ENCODE assay signal across 14 cellular contexts in the genomic region with DNA sequence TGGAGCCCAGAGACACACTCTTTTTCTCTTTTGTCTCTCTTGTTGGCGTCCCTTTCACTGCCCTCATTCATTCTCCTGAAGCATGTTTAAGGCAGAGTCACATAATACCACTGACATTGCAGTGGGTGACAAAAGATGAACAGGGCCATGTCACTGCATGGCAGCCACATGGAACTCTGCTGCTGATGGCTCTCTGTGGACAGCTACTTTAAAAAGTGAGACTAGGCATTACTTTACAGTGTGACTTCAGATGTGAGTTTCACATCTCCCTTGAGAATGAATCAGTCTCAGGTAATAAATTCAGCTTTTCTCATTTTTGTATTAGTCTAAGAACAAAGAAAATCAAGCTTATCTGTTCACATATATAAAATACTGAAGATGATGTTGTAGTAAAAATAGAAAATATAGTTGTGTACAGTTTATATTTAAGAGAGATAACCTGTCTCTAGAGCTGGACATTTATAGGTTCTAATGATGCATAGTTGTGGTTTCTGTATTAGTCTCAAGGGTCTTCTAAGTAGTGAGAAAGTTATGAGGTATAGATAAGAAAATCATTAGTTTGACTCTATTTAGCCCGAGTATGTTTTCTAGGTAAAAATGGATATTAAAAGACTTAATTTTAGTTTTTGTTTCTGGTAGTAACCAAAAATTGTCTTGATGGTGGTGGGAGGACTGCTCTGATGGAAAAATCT. TPM values are rescaled to one million over a fixed set of nuclear protein-coding genes. Genes with fewer than 3 reads are reported as not detected.
DNase-seq lines count a peak whose midpoint lies in the region; ATAC-seq and FAIRE-seq lines count a peak whose summit lies in the region.
"Had no signal": no experiment of that assay in that cellular context is flagged by ENCODE, and none has a peak within 500 bp of the region (broad histone marks: within the 10 kb centered on the region; RNA-seq: fewer than 3 reads in every experiment).

No MANE protein-coding gene starts in this region.

- no peak overlapping the region for H2BK15ac ChIP-seq in mesendoderm (replicated peaks; ENCODE audit: low read depth)

- H3K36me3 Mint-ChIP-seq in stimulated activated effector memory CD8-positive, alpha-beta T cell treated with anti-CD3 and anti-CD28 coated beads, Interleukin-12 subunit alpha, Interleukin-12 subunit beta, amount 100 ng/mL, for 72 hours, result peaks cover 89% of the 10 kb centered on the region

- H3K27ac ChIP-seq in mesendoderm (ENCODE audit: low read depth, low read length), result no peak overlapping the region
- H3K27ac ChIP-seq: BLaER1 treated with 17β-estradiol and CSF1 and Interleukin-3, amounts not matched to agents 10 nM and 100 nM had no signal

- no peak overlapping the region for H3K4ac ChIP-seq in mesendoderm (ENCODE audit: low read depth, low read length)

- no peak overlapping the region for H2BK120ac ChIP-seq in mesendoderm (ENCODE audit: low read depth, low read length)

- no peak overlapping the region for H4K5ac ChIP-seq in mesendoderm (ENCODE audit: low read length)

- no CpG with 5 or more reads among the region's 2 CpGs for WGBS in mesendoderm (ENCODE audit: extremely low coverage, insufficient coverage, low lambda C conversion rate)

- no peak overlapping the region for H2AK5ac ChIP-seq in mesendoderm (ENCODE audit: low read length)

- ATAC-seq in GM19463 (IDR thresholded peaks at IDR 0.05; ENCODE audit: unreplicated experiment) (peak; percentile 88), HG02884 (IDR thresholded peaks at IDR 0.05; ENCODE audit: unreplicated experiment) (peak; percentile 91), HG03558 (IDR thresholded peaks at IDR 0.05; ENCODE audit: extremely low read depth, unreplicated experiment) (peak; percentile 81), esophagus mucosa (no peak)
- no peak for ATAC-seq in stimulated activated effector memory CD8-positive, alpha-beta T cell treated with anti-CD3 and anti-CD28 coated beads, Interleukin-12 subunit alpha, Interleukin-12 subunit beta, amount 100 ng/mL, for 72 hours
- ATAC-seq: activated CD8-positive, alpha-beta memory T cell treated with anti-CD3 and anti-CD28 coated beads, Interleukin-2, amount 10 ng/mL, durations not matched to agents 7 days and 5 days; Panc1 had no signal

- H3K18ac ChIP-seq in mesendoderm (ENCODE audit: low read length), result no peak overlapping the region

- H3K9ac ChIP-seq in mesendoderm (ENCODE audit: low read length), result no peak overlapping the region
- H3K9ac ChIP-seq: BLaER1 treated with 17β-estradiol and CSF1 and Interleukin-3, amounts not matched to agents 10 nM and 100 nM had no signal

- H3K36me3 ChIP-seq in mesendoderm (ENCODE audit: control insufficient read depth, insufficient read depth, low read length), result peaks cover 6% of the 10 kb centered on the region

- no peak overlapping the region for H3K27ac Mint-ChIP-seq in stimulated activated effector memory CD8-positive, alpha-beta T cell treated with anti-CD3 and anti-CD28 coated beads, Interleukin-12 subunit alpha, Interleukin-12 subunit beta, amount 100 ng/mL, for 72 hours
- H3K27ac Mint-ChIP-seq: activated CD8-positive, alpha-beta memory T cell treated with anti-CD3 and anti-CD28 coated beads, Interleukin-2, amount 10 ng/mL, durations not matched to agents 7 days and 5 days had no signal

- peaks cover 32% of the 10 kb centered on the region for H3K79me2 ChIP-seq in mesendoderm (ENCODE audit: control insufficient read depth, insufficient read depth, low read length)

- no peak overlapping the region for H2BK5ac ChIP-seq in mesendoderm (ENCODE audit: low read length)

- H4K8ac ChIP-seq in mesendoderm (ENCODE audit: low read depth, low read length), result no peak overlapping the region

- H3K23ac ChIP-seq in mesendoderm (ENCODE audit: low read length), result no peak overlapping the region

- H3K9me3 Mint-ChIP-seq in stimulated activated effector memory CD8-positive, alpha-beta T cell treated with anti-CD3 and anti-CD28 coated beads, Interleukin-12 subunit alpha, Interleukin-12 subunit beta, amount 100 ng/mL, for 72 hours, result no peaks in the 10 kb centered on the region

- H3K4me1 Mint-ChIP-seq in stimulated activated effector memory CD8-positive, alpha-beta T cell treated with anti-CD3 and anti-CD28 coated beads, Interleukin-12 subunit alpha, Interleukin-12 subunit beta, amount 100 ng/mL, for 72 hours, result peaks cover 2% of the 10 kb centered on the region

- DNase-seq in GM18507 (ENCODE audit: extremely low spot score, insufficient read length, low read depth) (no peak), occipital lobe (lab: John Stamatoyannopoulos, UW) (no peak), mesendoderm (no peak)
- no peak for DNase-seq in stimulated activated effector memory CD8-positive, alpha-beta T cell treated with anti-CD3 and anti-CD28 coated beads, Interleukin-12 subunit alpha, Interleukin-12 subunit beta, amount 100 ng/mL, for 72 hours (ENCODE audit: low spot score in 2 of 2)
- DNase-seq: activated CD8-positive, alpha-beta memory T cell treated with anti-CD3 and anti-CD28 coated beads, Interleukin-2, amount 10 ng/mL, durations not matched to agents 7 days and 5 days; hippocampal formation; NCI-H1436 treated with DMSO at 0.1 percent for 48 hours had no signal

- H3K27me3 ChIP-seq in mesendoderm (ENCODE audit: insufficient read depth, low read length, poor library complexity), result no peaks in the 10 kb centered on the region

- no peak overlapping the region for H3K4me2 ChIP-seq in mesendoderm (ENCODE audit: low read length)
- H3K4me2 ChIP-seq: BLaER1 treated with 17β-estradiol and CSF1 and Interleukin-3, amounts not matched to agents 10 nM and 100 nM had no signal

- no peak overlapping the region for H3K4me3 ChIP-seq in mesendoderm (ENCODE audit: low read length)
- H3K4me3 ChIP-seq: BLaER1 treated with 17β-estradiol and CSF1 and Interleukin-3, amounts not matched to agents 10 nM and 100 nM had no signal

- H3K4me3 Mint-ChIP-seq in stimulated activated effector memory CD8-positive, alpha-beta T cell treated with anti-CD3 and anti-CD28 coated beads, Interleukin-12 subunit alpha, Interleukin-12 subunit beta, amount 100 ng/mL, for 72 hours, result no peak overlapping the region
- H3K4me3 Mint-ChIP-seq: activated CD8-positive, alpha-beta memory T cell treated with anti-CD3 and anti-CD28 coated beads, Interleukin-2, amount 10 ng/mL, durations not matched to agents 7 days and 5 days had no signal

- peak; percentile 26 for FAIRE-seq in GM18507 (lab: Jason Lieb, UNC)

- peaks cover 3% of the 10 kb centered on the region for H3K4me1 ChIP-seq in mesendoderm (ENCODE audit: control insufficient read depth, low read depth, low read length)

- no peak overlapping the region for H3K56ac ChIP-seq in mesendoderm (ENCODE audit: low read length)

- H3K79me1 ChIP-seq in mesendoderm (ENCODE audit: low read length), result peaks cover 6% of the 10 kb centered on the region

RNA-seq across cellular contexts. Expression of a gene that starts 6.1 kb away (rescaled TPM):
- total RNA-seq in occipital lobe, result 22.5 TPM
- polyA plus RNA-seq in mesendoderm (2013, experiment 1 of 2), result 68.7 TPM
- polyA plus RNA-seq in mesendoderm (2013, experiment 2 of 2), result 69.7 TPM
- 15.2 TPM for total RNA-seq in esophagus mucosa

RNA-seq across cellular contexts. Expression of a gene that starts 51.0 kb away (rescaled TPM):
- total RNA-seq in occipital lobe, result 2.0 TPM
- 0.11 TPM for polyA plus RNA-seq in mesendoderm (2013, experiment 1 of 2)
- 0.08 TPM for polyA plus RNA-seq in mesendoderm (2013, experiment 2 of 2)
- not detected for total RNA-seq in esophagus mucosa
- total RNA-seq: activated CD8-positive, alpha-beta memory T cell treated with anti-CD3 and anti-CD28 coated beads, Interleukin-2, amount 10 ng/mL, durations not matched to agents 7 days and 5 days; mesenteric fat pad had no signal

Comparison
In these comparisons a context has a peak if more than half of its experiments do, and no peak if none do; other contexts are left out.
1. ATAC-seq: peak in GM19463 (single experiment), HG02884 (single experiment) and HG03558 (single experiment); none in esophagus mucosa (single experiment) and stimulated activated effector memory CD8-positive, alpha-beta T cell treated with anti-CD3 and anti-CD28 coated beads, Interleukin-12 subunit alpha, Interleukin-12 subunit beta, amount 100 ng/mL, for 72 hours (single experiment).